1 cellular context compared by ENCODE assay signal in genomic region chr11:118921121-118921928, GRCh38.
TF ChIP-seq lines count a peak whose summit lies in the region.

No MANE protein-coding gene starts in this region.

TF ChIP-seq in GM12878, 131 proteins besides CTCF, POLR2A, EP300 and RAD21:
- no peak for TF ChIP-seq MYB (IDR thresholded peaks at IDR 0.05; ENCODE audit: borderline replicate concordance, low read depth, low read length)
- TF ChIP-seq, protein P1, sequence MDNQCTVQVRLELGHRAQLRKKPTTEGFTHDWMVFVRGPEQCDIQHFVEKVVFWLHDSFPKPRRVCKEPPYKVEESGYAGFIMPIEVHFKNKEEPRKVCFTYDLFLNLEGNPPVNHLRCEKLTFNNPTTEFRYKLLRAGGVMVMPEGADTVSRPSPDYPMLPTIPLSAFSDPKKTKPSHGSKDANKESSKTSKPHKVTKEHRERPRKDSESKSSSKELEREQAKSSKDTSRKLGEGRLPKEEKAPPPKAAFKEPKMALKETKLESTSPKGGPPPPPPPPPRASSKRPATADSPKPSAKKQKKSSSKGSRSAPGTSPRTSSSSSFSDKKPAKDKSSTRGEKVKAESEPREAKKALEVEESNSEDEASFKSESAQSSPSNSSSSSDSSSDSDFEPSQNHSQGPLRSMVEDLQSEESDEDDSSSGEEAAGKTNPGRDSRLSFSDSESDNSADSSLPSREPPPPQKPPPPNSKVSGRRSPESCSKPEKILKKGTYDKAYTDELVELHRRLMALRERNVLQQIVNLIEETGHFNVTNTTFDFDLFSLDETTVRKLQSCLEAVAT (IDR thresholded peaks at IDR 0.05), result peak; percentile 66; the same call in 1 of the 2 replicates
